In genomic region chr17:7296189-7296861, GRCh38 we compare ENCODE assay signal across 1 cellular context.
TF ChIP-seq lines count a peak whose summit lies in the region.

No MANE protein-coding gene starts in this region.

TF ChIP-seq in IMR-90, 13 proteins besides CTCF, POLR2A, EP300 and RAD21 (continued from another document):
- TF ChIP-seq MXI1 (IDR thresholded peaks at IDR 0.05; ENCODE audit: borderline replicate concordance, low read depth, low read length) (peak; percentile 98), SMC3 (IDR thresholded peaks at IDR 0.05; ENCODE audit: low read depth, low read length) (peak; percentile 92), MAFK (IDR thresholded peaks at IDR 0.05; ENCODE audit: low read depth, low read length) (no peak), CHD1 (IDR thresholded peaks at IDR 0.05; ENCODE audit: low read depth, low read length) (no peak), ELK1 (IDR thresholded peaks at IDR 0.05; ENCODE audit: borderline replicate concordance, low read depth, low read length) (no peak), BHLHE40 (IDR thresholded peaks at IDR 0.05; ENCODE audit: low read depth, low read length) (peak; percentile 94), CEBPB (IDR thresholded peaks at IDR 0.05; ENCODE audit: low read depth, low read length) (no peak)
